Comparison of ENCODE assay signal across 19 cellular contexts in genomic region chr16:84109598-84110325, GRCh38. TPM values are rescaled to one million over a fixed set of nuclear protein-coding genes. Genes with fewer than 3 reads are reported as not detected.
DNase-seq lines count a peak whose midpoint lies in the region; ATAC-seq and TF ChIP-seq lines count a peak whose summit lies in the region.
"Had no signal": no experiment of that assay in that cellular context is flagged by ENCODE, and none has a peak within 500 bp of the region (broad histone marks: within the 10 kb centered on the region; RNA-seq: fewer than 3 reads in every experiment).

No MANE protein-coding gene starts in this region.

- intact Hi-C loops in dorsolateral prefrontal cortex (cut with DNase I): loop anchor here in 1 of 2 donors (10.0 kb wide), 1 partner anchor 75 kb away; the partner anchor contains the start of gene TAF1C

- in situ Hi-C loops in G401 (cut with HindIII; ENCODE audit: low sequenced_read_pairs): no loop called here

- H3K9me2 ChIP-seq in neural cell (ENCODE audit: insufficient read depth, low read length): no peaks in the 10 kb centered on the region

- no peak overlapping the region for H3K9ac ChIP-seq in neural cell (ENCODE audit: low read length)

- H3K79me2 ChIP-seq in neural cell (replicated peaks; ENCODE audit: insufficient read depth, low read length): peaks cover 63% of the 10 kb centered on the region

- DNase-seq in G401 (ENCODE audit: low spot score): peak; percentile 75
- DNase-seq in MV-4-11 (lab: John Stamatoyannopoulos, UW): peak; percentile 16
- no peak for DNase-seq in dorsolateral prefrontal cortex
- DNase-seq in NCI-H510A (lab: John Stamatoyannopoulos, UW): no peak
- DNase-seq: activated CD4-positive, alpha-beta T cell treated with anti-CD3 and anti-CD28 coated beads, Interleukin-2, amount 50 U/mL, for 4 hours; BE2C; dermis blood vessel endothelial cell; DMS 273 treated with DMSO at 0.1 percent for 48 hours; left cardiac atrium; NCI-H2107; NCI-H774; small intestine; stimulated activated CD4-positive, alpha-beta T cell treated with anti-CD3 and anti-CD28 coated beads, Interleukin-4, amount 100 ng/mL, for 4 hours had no signal

- TF ChIP-seq CTCF in dorsolateral prefrontal cortex (IDR thresholded peaks at IDR 0.05 in 54 of 56, conservative IDR thresholded peaks at IDR 0.05 in 2 of 56; ENCODE audit: low read depth in 1 of 56, partially characterized antibody in 56 of 56) (no peak), neural cell (IDR thresholded peaks at IDR 0.05; ENCODE audit: poor library complexity, severe bottlenecking) (no peak)

- H4K20me1 ChIP-seq in neural cell (ENCODE audit: insufficient read depth): no peaks in the 10 kb centered on the region

- no peaks in the 10 kb centered on the region for H3F3A ChIP-seq in neural cell (ENCODE audit: insufficient read depth, low read length, poor library complexity, severe bottlenecking)

- no peaks in the 10 kb centered on the region for H3K9me3 ChIP-seq in neural cell (ENCODE audit: low read length)
- H3K9me3 ChIP-seq: BE2C had no signal

- no peak for TF ChIP-seq RAD21 in neural cell (conservative IDR thresholded peaks at IDR 0.05)

- ATAC-seq in GM21515 (IDR thresholded peaks at IDR 0.05; ENCODE audit: unreplicated experiment) (no peak), HG03442 (IDR thresholded peaks at IDR 0.05; ENCODE audit: unreplicated experiment) (no peak)
- ATAC-seq: esophagus mucosa, Panc1 had no signal

- no peak for TF ChIP-seq EP300 in neural cell (conservative IDR thresholded peaks at IDR 0.05; ENCODE audit: poor library complexity, severe bottlenecking)

- H3K27ac ChIP-seq in dorsolateral prefrontal cortex (peak overlapping the region in 32 of 59 donors; percentile 2 to 67 (median 30)), neural cell (ENCODE audit: low read length) (no peak overlapping the region)

- H2AFZ ChIP-seq in neural cell (ENCODE audit: low read depth, low read length): no peak overlapping the region

- H3K27me3 ChIP-seq in dorsolateral prefrontal cortex (no peaks in the 10 kb centered on the region), neural cell (ENCODE audit: insufficient read depth, low read depth, low read length) (no peaks in the 10 kb centered on the region)
- H3K27me3 ChIP-seq: BE2C had no signal

- H3K4me2 ChIP-seq in neural cell (ENCODE audit: low read length): peak overlapping the region; percentile 44

- no peaks in the 10 kb centered on the region for H3K36me3 ChIP-seq in neural cell (ENCODE audit: insufficient read depth, low read length)
- H3K36me3 ChIP-seq: BE2C had no signal

- H3K4me3 ChIP-seq in dorsolateral prefrontal cortex: peak overlapping the region in 4 of 59 donors; percentile 5 to 31 (median 12)
- H3K4me3 ChIP-seq in neural cell (ENCODE audit: low read length): peak overlapping the region; percentile 5

TF ChIP-seq in neural cell, 6 proteins besides CTCF, POLR2A, EP300 and RAD21:
- TF ChIP-seq EZH2 (IDR thresholded peaks at IDR 0.05; ENCODE audit: borderline replicate concordance, insufficient read depth, low read length, poor library complexity, severe bottlenecking) (no peak), POLR2AphosphoS5 (IDR thresholded peaks at IDR 0.05) (no peak), TAF1 (IDR thresholded peaks at IDR 0.05; ENCODE audit: low read depth) (no peak), MXI1 (conservative IDR thresholded peaks at IDR 0.05; ENCODE audit: poor library complexity, severe bottlenecking) (no peak), SMC3 (conservative IDR thresholded peaks at IDR 0.05; ENCODE audit: poor library complexity) (no peak), REST (IDR thresholded peaks at IDR 0.05; ENCODE audit: borderline replicate concordance) (no peak)

RNA-seq across cellular contexts. Expression of gene MBTPS1, which starts 7.0 kb away (rescaled TPM):
- 52.5 and 70.6 TPM in 2 replicates for total RNA-seq in G401 (2014; rRNA removed; shearing (Covaris generic))
- 100 to 1,000 TPM in 44 of 120 experiments, 10 to 100 TPM in 76; 70.0 to 125 (median 95.6) TPM for total RNA-seq in dorsolateral prefrontal cortex
- polyA plus RNA-seq in neural cell: 66.9 and 86.9 TPM in 2 replicates
- polyA minus RNA-seq in neural cell: 106 and 107 TPM in 2 replicates

RNA-seq across cellular contexts. Expression of gene HSDL1, which starts 35.2 kb away (rescaled TPM):
- 37.9 and 44.8 TPM in 2 replicates for total RNA-seq in G401 (2014; rRNA removed; shearing (Covaris generic))
- total RNA-seq in dorsolateral prefrontal cortex: 10 to 100 TPM; 21.5 to 75.4 (median 50.4) TPM
- 211 and 217 TPM in 2 replicates for polyA plus RNA-seq in neural cell
- 285 and 291 TPM in 2 replicates for polyA minus RNA-seq in neural cell

RNA-seq across cellular contexts. Expression of gene DNAAF1, which starts 35.3 kb away (rescaled TPM):
- not detected in 2 replicates for total RNA-seq in G401 (2014; rRNA removed; shearing (Covaris generic))
- 10 to 100 TPM in 40 of 120 experiments, 1 to 10 TPM in 80; 3.6 to 19.7 (median 8.5) TPM for total RNA-seq in dorsolateral prefrontal cortex
- polyA plus RNA-seq in neural cell: 0.71 TPM in 1 of 2 replicates, not detected in the other
- polyA minus RNA-seq in neural cell: under 0.01 and 0.23 TPM in 2 replicates
- total RNA-seq: left cardiac atrium, osteocyte had no signal

Comparison
In these comparisons a context has a peak if more than half of its experiments do, and no peak if none do; other contexts are left out.
1. DNase-seq: peak in G401 (single experiment) and MV-4-11 (single experiment); none in dorsolateral prefrontal cortex (0 of 10) and NCI-H510A (single experiment).